In genomic region chr19:10643166-10643967, GRCh38 we compare ENCODE assay signal across 11 cellular contexts. TPM values are rescaled to one million over a fixed set of nuclear protein-coding genes. Genes with fewer than 3 reads are reported as not detected.
DNase-seq lines count a peak whose midpoint lies in the region; ATAC-seq, FAIRE-seq and TF ChIP-seq lines count a peak whose summit lies in the region.
"Had no signal": no experiment of that assay in that cellular context is flagged by ENCODE, and none has a peak within 500 bp of the region (broad histone marks: within the 10 kb centered on the region; RNA-seq: fewer than 3 reads in every experiment).

No MANE protein-coding gene starts in this region.

- H3K4me2 ChIP-seq in SK-N-SH: no peak overlapping the region

- no peak for ATAC-seq in SK-N-SH treated with all-trans-retinoic acid at 6 μM for 48 hours
- ATAC-seq in activated B cell treated with CpG ODN at 0.5 μM for 24 hours (ENCODE audit: low read depth): no peak
- no peak for ATAC-seq in stimulated activated naive B cell treated with anti-CD40 and anti-IgM and Interleukin-4, amounts not matched to agents 10 μg/mL and 1 μg/mL and 100 μg/mL, for 72 hours (replicated peaks)

- H3K4me1 ChIP-seq in SK-N-SH (ENCODE audit: control insufficient read depth in 1 of 2, insufficient read depth in 2 of 2, low read depth in 1 of 2, low read length in 1 of 2) (peaks cover 10 to 14% of the 10 kb centered on the region in 2 experiments; a peak in 3 of 4 replicates), iPS-20b (ENCODE audit: insufficient read depth, low read length) (peaks cover 12% of the 10 kb centered on the region)

- CTCF ChIA-PET in SK-N-SH (lab: Yijun Ruan, JAX): interaction anchor here (1.1 to 15.7 kb wide), 17 partner anchors 10 to 239 kb away, joined by 3 to 330 read pairs (median 7); partner anchors contain the start of gene QTRT1
- CTCF ChIA-PET in activated B cell treated with CpG ODN at 0.5 μM for 24 hours (lab: Charles Lee): interaction anchor here (0.7 to 13.5 kb wide), 10 partner anchors 10 to 237 kb away, joined by 3 to 353 read pairs (median 6); no protein-coding TSS in a partner anchor

- H3K27me3 ChIP-seq in SK-N-SH (ENCODE audit: insufficient read depth) (no peaks in the 10 kb centered on the region), iPS-20b (ENCODE audit: insufficient read depth, low read length) (no peaks in the 10 kb centered on the region)

- WGBS in SK-N-SH (ENCODE audit: low lambda C conversion rate): 82% methylated on average over 14 of the region's 21 CpGs

- no peaks in the 10 kb centered on the region for H4K20me1 ChIP-seq in SK-N-SH (ENCODE audit: insufficient read depth)

- no peak overlapping the region for H2AFZ ChIP-seq in SK-N-SH (ENCODE audit: low read depth)

- no peak for FAIRE-seq in GM12891 (lab: Jason Lieb, UNC)
- FAIRE-seq: A204.1, G401.6 had no signal

- peak; percentile 15 for DNase-seq in SK-N-SH
- no peak for DNase-seq in activated B cell treated with CpG ODN at 0.5 μM for 24 hours
- no peak for DNase-seq in stimulated activated naive B cell treated with anti-CD40 and anti-IgM and Interleukin-4, amounts not matched to agents 10 μg/mL and 1 μg/mL and 100 μg/mL, for 72 hours
- no peak for DNase-seq in NCI-H2196 treated with DMSO at 0.1 percent for 48 hours (lab: John Stamatoyannopoulos, UW; ENCODE audit: unreplicated experiment)
- no peak for DNase-seq in GM12891 (ENCODE audit: insufficient read length, low spot score)
- no peak for DNase-seq in stimulated activated CD4-positive, alpha-beta T cell treated with anti-CD3 and anti-CD28 coated beads, Interleukin-4, amount 100 ng/mL, for 4 hours
- DNase-seq: activated gamma-delta T cell had no signal

- peaks cover 50% of the 10 kb centered on the region for H3K36me3 Mint-ChIP-seq in activated B cell treated with CpG ODN at 0.5 μM for 24 hours (ENCODE audit: low read depth)
- H3K36me3 Mint-ChIP-seq in stimulated activated naive B cell treated with anti-CD40 and anti-IgM and Interleukin-4, amounts not matched to agents 10 μg/mL and 1 μg/mL and 100 μg/mL, for 72 hours: peaks cover 32 to 38% of the 10 kb centered on the region in 2 donors

- no peak for TF ChIP-seq RAD21 in SK-N-SH (IDR thresholded peaks at IDR 0.05; ENCODE audit: low read length)

- no peak for TF ChIP-seq POLR2A in GM12891 (IDR thresholded peaks at IDR 0.05; ENCODE audit: low read depth, low read length)

- H3F3A ChIP-seq in SK-N-SH (replicated peaks; ENCODE audit: insufficient read depth): peaks cover 9% of the 10 kb centered on the region

- TF ChIP-seq CTCF in SK-N-SH (IDR thresholded peaks at IDR 0.05): no peak
- no peak for TF ChIP-seq CTCF in activated B cell treated with CpG ODN at 0.5 μM for 24 hours (IDR thresholded peaks at IDR 0.05)

- H3K4me3 Mint-ChIP-seq in activated B cell treated with CpG ODN at 0.5 μM for 24 hours: no peak overlapping the region
- H3K4me3 Mint-ChIP-seq in stimulated activated naive B cell treated with anti-CD40 and anti-IgM and Interleukin-4, amounts not matched to agents 10 μg/mL and 1 μg/mL and 100 μg/mL, for 72 hours: no peak overlapping the region

- peaks cover 0 to 4% of the 10 kb centered on the region in 2 experiments for H3K36me3 ChIP-seq in SK-N-SH (replicated peaks in 1 of 2; ENCODE audit: control insufficient read depth in 1 of 2, insufficient read depth in 2 of 2, low read length in 1 of 2)
- peaks cover 51% of the 10 kb centered on the region for H3K36me3 ChIP-seq in iPS-20b (ENCODE audit: insufficient read depth, low read depth, low read length)

- intact Hi-C loops in activated B cell treated with CpG ODN at 0.5 μM for 24 hours (cut with micrococcal nuclease): no loop called here

- no peaks in the 10 kb centered on the region for H3K9me3 ChIP-seq in SK-N-SH
- no peaks in the 10 kb centered on the region for H3K9me3 ChIP-seq in iPS-20b (ENCODE audit: insufficient read depth, low read depth, low read length)

- no peak for TF ChIP-seq EP300 in SK-N-SH (IDR thresholded peaks at IDR 0.05; ENCODE audit: borderline replicate concordance in 1 of 2, low read depth in 1 of 2, low read length in 1 of 2)

- H3K79me2 ChIP-seq in SK-N-SH (ENCODE audit: insufficient read depth): no peaks in the 10 kb centered on the region

- H3K4me3 ChIP-seq in SK-N-SH (ENCODE audit: low read depth in 2 of 2, low read length in 1 of 2) (no peak overlapping the region), iPS-20b (ENCODE audit: low read length) (no peak overlapping the region)

- no peaks in the 10 kb centered on the region for H3K9me2 ChIP-seq in SK-N-SH

- H3K4me1 Mint-ChIP-seq in activated B cell treated with CpG ODN at 0.5 μM for 24 hours: peaks cover 29% of the 10 kb centered on the region
- H3K4me1 Mint-ChIP-seq in stimulated activated naive B cell treated with anti-CD40 and anti-IgM and Interleukin-4, amounts not matched to agents 10 μg/mL and 1 μg/mL and 100 μg/mL, for 72 hours: peaks cover 28 to 63% of the 10 kb centered on the region in 2 donors

- H3K9ac ChIP-seq in SK-N-SH (no peak overlapping the region), iPS-20b (ENCODE audit: low read depth, low read length) (peak overlapping the region; percentile 61; the same call in 1 of the 2 replicates)

- H3K27me3 Mint-ChIP-seq in activated B cell treated with CpG ODN at 0.5 μM for 24 hours: no peaks in the 10 kb centered on the region
- no peaks in the 10 kb centered on the region for H3K27me3 Mint-ChIP-seq in stimulated activated naive B cell treated with anti-CD40 and anti-IgM and Interleukin-4, amounts not matched to agents 10 μg/mL and 1 μg/mL and 100 μg/mL, for 72 hours

- H3K9me3 Mint-ChIP-seq in activated B cell treated with CpG ODN at 0.5 μM for 24 hours: no peaks in the 10 kb centered on the region
- no peaks in the 10 kb centered on the region for H3K9me3 Mint-ChIP-seq in stimulated activated naive B cell treated with anti-CD40 and anti-IgM and Interleukin-4, amounts not matched to agents 10 μg/mL and 1 μg/mL and 100 μg/mL, for 72 hours

- peak overlapping the region; percentile 84 for H3K27ac Mint-ChIP-seq in activated B cell treated with CpG ODN at 0.5 μM for 24 hours
- H3K27ac Mint-ChIP-seq in stimulated activated naive B cell treated with anti-CD40 and anti-IgM and Interleukin-4, amounts not matched to agents 10 μg/mL and 1 μg/mL and 100 μg/mL, for 72 hours: peak overlapping the region; percentile 82

- POLR2A ChIA-PET in SK-N-SH (lab: Yijun Ruan, JAX): interaction anchor here (0.6 kb wide), 1 partner anchor 57 kb away, joined by 3 read pairs; no protein-coding TSS in a partner anchor
- POLR2A ChIA-PET in activated B cell treated with CpG ODN at 0.5 μM for 24 hours (lab: Charles Lee): interaction anchor here (0.6 to 3.2 kb wide), 10 partner anchors 10 to 953 kb away, joined by 3 to 68 read pairs (median 4); partner anchors contain the start of gene QTRT1

- H3K27ac ChIP-seq in SK-N-SH (ENCODE audit: low read depth in 2 of 2, low read length in 1 of 2) (peak overlapping the region; percentile 26 to 51; a peak in 3 of 4 replicates), iPS-20b (ENCODE audit: low read length) (no peak overlapping the region)

TF ChIP-seq in SK-N-SH, 30 proteins besides CTCF, POLR2A, EP300 and RAD21 (continues in another document):
- no peak for TF ChIP-seq YY1 (IDR thresholded peaks at IDR 0.05; ENCODE audit: low read depth)
- no peak for TF ChIP-seq POLR2AphosphoS5 (IDR thresholded peaks at IDR 0.05; ENCODE audit: low read depth, low read length)
- no peak for TF ChIP-seq FOSL2 (IDR thresholded peaks at IDR 0.05; ENCODE audit: borderline replicate concordance, low read depth)
- no peak for TF ChIP-seq NRF1 (IDR thresholded peaks at IDR 0.05; ENCODE audit: low read depth, low read length)

TF ChIP-seq in SK-N-SH treated with all-trans-retinoic acid at 6 μM for 48 hours, 23 proteins besides CTCF, POLR2A, EP300 and RAD21 (continues in another document):
- no peak for TF ChIP-seq TCF4 (CRISPR knock-in tag; IDR thresholded peaks at IDR 0.05; ENCODE audit: borderline replicate concordance)
- TF ChIP-seq ZNF8 (CRISPR knock-in tag; IDR thresholded peaks at IDR 0.05): no peak
- no peak for TF ChIP-seq ZC3H10 (CRISPR knock-in tag; IDR thresholded peaks at IDR 0.05)
- no peak for TF ChIP-seq ZFP30 (CRISPR knock-in tag; IDR thresholded peaks at IDR 0.05)
- TF ChIP-seq SNAI2 (CRISPR knock-in tag; IDR thresholded peaks at IDR 0.05): no peak
- TF ChIP-seq ISL1 (CRISPR knock-in tag; IDR thresholded peaks at IDR 0.05): no peak
- no peak for TF ChIP-seq TOX (CRISPR knock-in tag; IDR thresholded peaks at IDR 0.05; ENCODE audit: borderline replicate concordance)

TF ChIP-seq in GM12891, 5 proteins besides CTCF, POLR2A, EP300 and RAD21:
- no peak for TF ChIP-seq TAF1 (IDR thresholded peaks at IDR 0.05; ENCODE audit: low read depth, low read length)
- no peak for TF ChIP-seq PAX5 (IDR thresholded peaks at IDR 0.05; ENCODE audit: insufficient read depth, low read length, severe bottlenecking)
- no peak for TF ChIP-seq POLR2AphosphoS5 (IDR thresholded peaks at IDR 0.05; ENCODE audit: low read depth, low read length)
- TF ChIP-seq POU2F2 (IDR thresholded peaks at IDR 0.05; ENCODE audit: low read depth, low read length): no peak
- no peak for TF ChIP-seq SPI1 (IDR thresholded peaks at IDR 0.05; ENCODE audit: low read depth, low read length)

RNA-seq across cellular contexts. Expression of gene ILF3, which starts 10.8 kb away (rescaled TPM):
- polyA plus RNA-seq in SK-N-SH (2012; rRNA removed): 203 and 229 TPM in 2 replicates
- 97.9 and 126 TPM in 2 replicates for polyA plus RNA-seq in SK-N-SH (2012; cell fraction: cytosol; rRNA removed)
- 699 and 751 TPM in 2 replicates for polyA plus RNA-seq in SK-N-SH (2012; cell fraction: nucleus; rRNA removed)
- 373 and 399 TPM in 2 replicates for total RNA-seq in activated B cell treated with CpG ODN at 0.5 μM for 24 hours
- 154 TPM for polyA plus RNA-seq in GM12891 (2012; ENCODE audit: low read depth, missing spikeins)

RNA-seq across cellular contexts. Expression of gene SLC44A2, which starts 18.0 kb away (rescaled TPM):
- polyA plus RNA-seq in SK-N-SH (2012; rRNA removed): 61.4 and 66.6 TPM in 2 replicates
- 38.2 and 47.6 TPM in 2 replicates for polyA plus RNA-seq in SK-N-SH (2012; cell fraction: cytosol; rRNA removed)
- 97.7 and 150 TPM in 2 replicates for polyA plus RNA-seq in SK-N-SH (2012; cell fraction: nucleus; rRNA removed)
- total RNA-seq in activated B cell treated with CpG ODN at 0.5 μM for 24 hours: 195 and 213 TPM in 2 replicates
- polyA plus RNA-seq in GM12891 (2012; ENCODE audit: low read depth, missing spikeins): 28.5 TPM

RNA-seq across cellular contexts. Expression of gene AP1M2, which starts 56.3 kb away (rescaled TPM):
- polyA plus RNA-seq in SK-N-SH (2012; rRNA removed): 0.05 and 0.30 TPM in 2 replicates
- polyA plus RNA-seq in SK-N-SH (2012; cell fraction: cytosol; rRNA removed): 0.21 and 0.42 TPM in 2 replicates
- polyA plus RNA-seq in SK-N-SH (2012; cell fraction: nucleus; rRNA removed): 0.06 and 0.48 TPM in 2 replicates
- total RNA-seq in activated B cell treated with CpG ODN at 0.5 μM for 24 hours: not detected in 2 replicates
- 0.05 TPM for polyA plus RNA-seq in GM12891 (2012; ENCODE audit: low read depth, missing spikeins)

RNA-seq across cellular contexts. Expression of gene QTRT1, which starts 57.9 kb away (rescaled TPM):
- 108 and 115 TPM in 2 replicates for polyA plus RNA-seq in SK-N-SH (2012; rRNA removed)
- polyA plus RNA-seq in SK-N-SH (2012; cell fraction: cytosol; rRNA removed): 28.1 and 48.7 TPM in 2 replicates
- polyA plus RNA-seq in SK-N-SH (2012; cell fraction: nucleus; rRNA removed): 464 and 520 TPM in 2 replicates
- 69.4 and 74.9 TPM in 2 replicates for total RNA-seq in activated B cell treated with CpG ODN at 0.5 μM for 24 hours
- 50.4 TPM for polyA plus RNA-seq in GM12891 (2012; ENCODE audit: low read depth, missing spikeins)
